Comparison of ENCODE assay signal across 1 cellular context in the genomic region with DNA sequence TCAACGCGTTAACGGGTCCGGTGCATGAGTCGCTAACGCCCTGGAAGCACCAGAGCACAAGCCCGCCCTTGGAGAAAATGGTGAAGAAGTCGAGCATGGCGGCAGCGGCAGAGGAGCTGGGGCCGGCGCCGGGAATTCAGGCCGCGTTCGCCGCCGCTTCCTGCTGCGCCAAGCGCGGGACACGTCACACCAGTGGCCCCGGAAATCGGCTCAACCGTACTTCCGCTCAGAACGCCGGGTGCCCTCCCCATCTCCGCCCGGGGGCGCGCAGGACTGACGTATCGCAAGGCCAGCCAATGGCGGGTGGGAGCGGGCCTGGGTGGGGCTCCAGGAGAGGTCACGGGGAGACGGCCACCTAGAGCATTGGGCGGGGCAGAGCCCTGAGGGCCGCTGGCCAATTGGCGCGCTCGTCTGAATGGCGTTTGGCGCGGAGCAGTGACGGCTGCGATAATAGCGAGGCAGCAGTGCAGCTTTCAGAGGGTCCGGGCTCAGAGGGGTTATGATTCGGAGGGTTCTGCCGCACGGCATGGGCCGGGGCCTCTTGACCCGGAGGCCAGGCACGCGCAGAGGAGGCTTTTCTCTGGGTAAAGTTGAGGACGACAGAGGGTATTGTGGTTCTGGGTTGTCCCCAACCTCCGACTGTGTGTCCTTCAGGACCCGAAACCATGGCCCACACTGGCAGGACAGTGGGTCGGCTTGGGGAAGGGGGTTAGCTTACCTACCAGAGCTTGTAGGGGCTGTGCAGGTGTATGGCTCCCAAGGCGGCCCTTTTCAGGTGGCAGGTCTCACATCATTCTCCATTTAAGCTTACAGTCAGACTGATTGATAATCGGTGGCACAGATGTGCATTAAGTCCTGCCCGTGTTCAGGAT.
TF ChIP-seq lines count a peak whose summit lies in the region.

A gene (plus strand): TSS at position 447 of the 872 bp plus-strand sequence. CDS start 53 bp downstream, at position 500.
A gene with protein sequence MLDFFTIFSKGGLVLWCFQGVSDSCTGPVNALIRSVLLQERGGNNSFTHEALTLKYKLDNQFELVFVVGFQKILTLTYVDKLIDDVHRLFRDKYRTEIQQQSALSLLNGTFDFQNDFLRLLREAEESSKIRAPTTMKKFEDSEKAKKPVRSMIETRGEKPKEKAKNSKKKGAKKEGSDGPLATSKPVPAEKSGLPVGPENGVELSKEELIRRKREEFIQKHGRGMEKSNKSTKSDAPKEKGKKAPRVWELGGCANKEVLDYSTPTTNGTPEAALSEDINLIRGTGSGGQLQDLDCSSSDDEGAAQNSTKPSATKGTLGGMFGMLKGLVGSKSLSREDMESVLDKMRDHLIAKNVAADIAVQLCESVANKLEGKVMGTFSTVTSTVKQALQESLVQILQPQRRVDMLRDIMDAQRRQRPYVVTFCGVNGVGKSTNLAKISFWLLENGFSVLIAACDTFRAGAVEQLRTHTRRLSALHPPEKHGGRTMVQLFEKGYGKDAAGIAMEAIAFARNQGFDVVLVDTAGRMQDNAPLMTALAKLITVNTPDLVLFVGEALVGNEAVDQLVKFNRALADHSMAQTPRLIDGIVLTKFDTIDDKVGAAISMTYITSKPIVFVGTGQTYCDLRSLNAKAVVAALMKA (minus strand): TSS at position 188 of the 872 bp plus-strand sequence. CDS start 91 bp downstream, at position 97.

TF ChIP-seq in HepG2, 621 proteins besides CTCF, POLR2A, EP300 and RAD21 (continued from another document and continues in another):
- TF ChIP-seq, protein P1, sequence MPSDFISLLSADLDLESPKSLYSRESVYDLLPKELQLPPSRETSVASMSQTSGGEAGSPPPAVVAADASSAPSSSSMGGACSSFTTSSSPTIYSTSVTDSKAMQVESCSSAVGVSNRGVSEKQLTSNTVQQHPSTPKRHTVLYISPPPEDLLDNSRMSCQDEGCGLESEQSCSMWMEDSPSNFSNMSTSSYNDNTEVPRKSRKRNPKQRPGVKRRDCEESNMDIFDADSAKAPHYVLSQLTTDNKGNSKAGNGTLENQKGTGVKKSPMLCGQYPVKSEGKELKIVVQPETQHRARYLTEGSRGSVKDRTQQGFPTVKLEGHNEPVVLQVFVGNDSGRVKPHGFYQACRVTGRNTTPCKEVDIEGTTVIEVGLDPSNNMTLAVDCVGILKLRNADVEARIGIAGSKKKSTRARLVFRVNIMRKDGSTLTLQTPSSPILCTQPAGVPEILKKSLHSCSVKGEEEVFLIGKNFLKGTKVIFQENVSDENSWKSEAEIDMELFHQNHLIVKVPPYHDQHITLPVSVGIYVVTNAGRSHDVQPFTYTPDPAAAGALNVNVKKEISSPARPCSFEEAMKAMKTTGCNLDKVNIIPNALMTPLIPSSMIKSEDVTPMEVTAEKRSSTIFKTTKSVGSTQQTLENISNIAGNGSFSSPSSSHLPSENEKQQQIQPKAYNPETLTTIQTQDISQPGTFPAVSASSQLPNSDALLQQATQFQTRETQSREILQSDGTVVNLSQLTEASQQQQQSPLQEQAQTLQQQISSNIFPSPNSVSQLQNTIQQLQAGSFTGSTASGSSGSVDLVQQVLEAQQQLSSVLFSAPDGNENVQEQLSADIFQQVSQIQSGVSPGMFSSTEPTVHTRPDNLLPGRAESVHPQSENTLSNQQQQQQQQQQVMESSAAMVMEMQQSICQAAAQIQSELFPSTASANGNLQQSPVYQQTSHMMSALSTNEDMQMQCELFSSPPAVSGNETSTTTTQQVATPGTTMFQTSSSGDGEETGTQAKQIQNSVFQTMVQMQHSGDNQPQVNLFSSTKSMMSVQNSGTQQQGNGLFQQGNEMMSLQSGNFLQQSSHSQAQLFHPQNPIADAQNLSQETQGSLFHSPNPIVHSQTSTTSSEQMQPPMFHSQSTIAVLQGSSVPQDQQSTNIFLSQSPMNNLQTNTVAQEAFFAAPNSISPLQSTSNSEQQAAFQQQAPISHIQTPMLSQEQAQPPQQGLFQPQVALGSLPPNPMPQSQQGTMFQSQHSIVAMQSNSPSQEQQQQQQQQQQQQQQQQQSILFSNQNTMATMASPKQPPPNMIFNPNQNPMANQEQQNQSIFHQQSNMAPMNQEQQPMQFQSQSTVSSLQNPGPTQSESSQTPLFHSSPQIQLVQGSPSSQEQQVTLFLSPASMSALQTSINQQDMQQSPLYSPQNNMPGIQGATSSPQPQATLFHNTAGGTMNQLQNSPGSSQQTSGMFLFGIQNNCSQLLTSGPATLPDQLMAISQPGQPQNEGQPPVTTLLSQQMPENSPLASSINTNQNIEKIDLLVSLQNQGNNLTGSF (CRISPR knock-in tag; IDR thresholded peaks at IDR 0.05): peak; percentile 24; the same call in 1 of the 2 replicates
- TF ChIP-seq KDM5B (CRISPR knock-in tag; IDR thresholded peaks at IDR 0.05; ENCODE audit: borderline replicate concordance): peak; percentile 82; the same call in 1 of the 2 replicates
- TF ChIP-seq MAF1 (CRISPR knock-in tag; IDR thresholded peaks at IDR 0.05; ENCODE audit: borderline replicate concordance): no peak
- TF ChIP-seq HDAC2 (CRISPR knock-in tag; IDR thresholded peaks at IDR 0.05): peak; percentile 72
- TF ChIP-seq RFX5 (IDR thresholded peaks at IDR 0.05; ENCODE audit: low read depth, low read length): peak; percentile 79
- TF ChIP-seq, protein P2, sequence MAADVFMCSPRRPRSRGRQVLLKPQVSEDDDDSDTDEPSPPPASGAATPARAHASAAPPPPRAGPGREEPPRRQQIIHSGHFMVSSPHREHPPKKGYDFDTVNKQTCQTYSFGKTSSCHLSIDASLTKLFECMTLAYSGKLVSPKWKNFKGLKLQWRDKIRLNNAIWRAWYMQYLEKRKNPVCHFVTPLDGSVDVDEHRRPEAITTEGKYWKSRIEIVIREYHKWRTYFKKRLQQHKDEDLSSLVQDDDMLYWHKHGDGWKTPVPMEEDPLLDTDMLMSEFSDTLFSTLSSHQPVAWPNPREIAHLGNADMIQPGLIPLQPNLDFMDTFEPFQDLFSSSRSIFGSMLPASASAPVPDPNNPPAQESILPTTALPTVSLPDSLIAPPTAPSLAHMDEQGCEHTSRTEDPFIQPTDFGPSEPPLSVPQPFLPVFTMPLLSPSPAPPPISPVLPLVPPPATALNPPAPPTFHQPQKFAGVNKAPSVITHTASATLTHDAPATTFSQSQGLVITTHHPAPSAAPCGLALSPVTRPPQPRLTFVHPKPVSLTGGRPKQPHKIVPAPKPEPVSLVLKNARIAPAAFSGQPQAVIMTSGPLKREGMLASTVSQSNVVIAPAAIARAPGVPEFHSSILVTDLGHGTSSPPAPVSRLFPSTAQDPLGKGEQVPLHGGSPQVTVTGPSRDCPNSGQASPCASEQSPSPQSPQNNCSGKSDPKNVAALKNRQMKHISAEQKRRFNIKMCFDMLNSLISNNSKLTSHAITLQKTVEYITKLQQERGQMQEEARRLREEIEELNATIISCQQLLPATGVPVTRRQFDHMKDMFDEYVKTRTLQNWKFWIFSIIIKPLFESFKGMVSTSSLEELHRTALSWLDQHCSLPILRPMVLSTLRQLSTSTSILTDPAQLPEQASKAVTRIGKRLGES (CRISPR knock-in tag; IDR thresholded peaks at IDR 0.05; ENCODE audit: borderline replicate concordance): no peak
- TF ChIP-seq U2AF1 (optimal IDR thresholded peaks at IDR 0.05; ENCODE audit: low read depth, low read length): no peak
- no peak for TF ChIP-seq FLYWCH1 (CRISPR knock-in tag; IDR thresholded peaks at IDR 0.05)
- TF ChIP-seq HNRNPUL1 (IDR thresholded peaks at IDR 0.05; ENCODE audit: low read depth, low read length): no peak
- peak; percentile 60; the same call in 1 of the 2 replicates for TF ChIP-seq ZIK1 (CRISPR knock-in tag; IDR thresholded peaks at IDR 0.05; ENCODE audit: borderline replicate concordance, low read depth)
- no peak for TF ChIP-seq ZNF879 (CRISPR knock-in tag; IDR thresholded peaks at IDR 0.05)
- no peak for TF ChIP-seq DPF2 (CRISPR knock-in tag; IDR thresholded peaks at IDR 0.05; ENCODE audit: borderline replicate concordance, low read depth)
- no peak for TF ChIP-seq RBAK (CRISPR knock-in tag; IDR thresholded peaks at IDR 0.05)
- TF ChIP-seq STAG1 (CRISPR knock-in tag; IDR thresholded peaks at IDR 0.05): no peak
- TF ChIP-seq NFE2L1 (CRISPR knock-in tag; IDR thresholded peaks at IDR 0.05; ENCODE audit: borderline replicate concordance): no peak
- no peak for TF ChIP-seq PLRG1 (conservative IDR thresholded peaks at IDR 0.05)
- TF ChIP-seq MTF2 (CRISPR knock-in tag; IDR thresholded peaks at IDR 0.05; ENCODE audit: borderline replicate concordance): no peak
- peak; percentile 46; the same call in 1 of the 2 replicates for TF ChIP-seq ZNF614 (CRISPR knock-in tag; IDR thresholded peaks at IDR 0.05; ENCODE audit: borderline replicate concordance)
- TF ChIP-seq SRSF4 (IDR thresholded peaks at IDR 0.05; ENCODE audit: low read depth, low read length, poor library complexity, severe bottlenecking): no peak
- peak; percentile 93 for TF ChIP-seq RBFOX2 (IDR thresholded peaks at IDR 0.05; ENCODE audit: low read depth, low read length)
- no peak for TF ChIP-seq IRX3 (CRISPR knock-in tag; IDR thresholded peaks at IDR 0.05; ENCODE audit: borderline replicate concordance, low read depth)
- TF ChIP-seq SETDB1 (CRISPR knock-in tag; IDR thresholded peaks at IDR 0.05; ENCODE audit: borderline replicate concordance): no peak
- TF ChIP-seq, protein P3, sequence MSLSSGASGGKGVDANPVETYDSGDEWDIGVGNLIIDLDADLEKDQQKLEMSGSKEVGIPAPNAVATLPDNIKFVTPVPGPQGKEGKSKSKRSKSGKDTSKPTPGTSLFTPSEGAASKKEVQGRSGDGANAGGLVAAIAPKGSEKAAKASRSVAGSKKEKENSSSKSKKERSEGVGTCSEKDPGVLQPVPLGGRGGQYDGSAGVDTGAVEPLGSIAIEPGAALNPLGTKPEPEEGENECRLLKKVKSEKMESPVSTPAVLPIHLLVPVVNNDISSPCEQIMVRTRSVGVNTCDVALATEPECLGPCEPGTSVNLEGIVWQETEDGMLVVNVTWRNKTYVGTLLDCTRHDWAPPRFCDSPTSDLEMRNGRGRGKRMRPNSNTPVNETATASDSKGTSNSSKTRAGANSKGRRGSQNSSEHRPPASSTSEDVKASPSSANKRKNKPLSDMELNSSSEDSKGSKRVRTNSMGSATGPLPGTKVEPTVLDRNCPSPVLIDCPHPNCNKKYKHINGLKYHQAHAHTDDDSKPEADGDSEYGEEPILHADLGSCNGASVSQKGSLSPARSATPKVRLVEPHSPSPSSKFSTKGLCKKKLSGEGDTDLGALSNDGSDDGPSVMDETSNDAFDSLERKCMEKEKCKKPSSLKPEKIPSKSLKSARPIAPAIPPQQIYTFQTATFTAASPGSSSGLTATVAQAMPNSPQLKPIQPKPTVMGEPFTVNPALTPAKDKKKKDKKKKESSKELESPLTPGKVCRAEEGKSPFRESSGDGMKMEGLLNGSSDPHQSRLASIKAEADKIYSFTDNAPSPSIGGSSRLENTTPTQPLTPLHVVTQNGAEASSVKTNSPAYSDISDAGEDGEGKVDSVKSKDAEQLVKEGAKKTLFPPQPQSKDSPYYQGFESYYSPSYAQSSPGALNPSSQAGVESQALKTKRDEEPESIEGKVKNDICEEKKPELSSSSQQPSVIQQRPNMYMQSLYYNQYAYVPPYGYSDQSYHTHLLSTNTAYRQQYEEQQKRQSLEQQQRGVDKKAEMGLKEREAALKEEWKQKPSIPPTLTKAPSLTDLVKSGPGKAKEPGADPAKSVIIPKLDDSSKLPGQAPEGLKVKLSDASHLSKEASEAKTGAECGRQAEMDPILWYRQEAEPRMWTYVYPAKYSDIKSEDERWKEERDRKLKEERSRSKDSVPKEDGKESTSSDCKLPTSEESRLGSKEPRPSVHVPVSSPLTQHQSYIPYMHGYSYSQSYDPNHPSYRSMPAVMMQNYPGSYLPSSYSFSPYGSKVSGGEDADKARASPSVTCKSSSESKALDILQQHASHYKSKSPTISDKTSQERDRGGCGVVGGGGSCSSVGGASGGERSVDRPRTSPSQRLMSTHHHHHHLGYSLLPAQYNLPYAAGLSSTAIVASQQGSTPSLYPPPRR (CRISPR knock-in tag; IDR thresholded peaks at IDR 0.05; ENCODE audit: borderline replicate concordance): no peak; the same call in 1 of the 2 replicates
- no peak for TF ChIP-seq ZNF781 (CRISPR knock-in tag; IDR thresholded peaks at IDR 0.05; ENCODE audit: borderline replicate concordance, not compliant biosample characterization)
- TF ChIP-seq, protein P4, sequence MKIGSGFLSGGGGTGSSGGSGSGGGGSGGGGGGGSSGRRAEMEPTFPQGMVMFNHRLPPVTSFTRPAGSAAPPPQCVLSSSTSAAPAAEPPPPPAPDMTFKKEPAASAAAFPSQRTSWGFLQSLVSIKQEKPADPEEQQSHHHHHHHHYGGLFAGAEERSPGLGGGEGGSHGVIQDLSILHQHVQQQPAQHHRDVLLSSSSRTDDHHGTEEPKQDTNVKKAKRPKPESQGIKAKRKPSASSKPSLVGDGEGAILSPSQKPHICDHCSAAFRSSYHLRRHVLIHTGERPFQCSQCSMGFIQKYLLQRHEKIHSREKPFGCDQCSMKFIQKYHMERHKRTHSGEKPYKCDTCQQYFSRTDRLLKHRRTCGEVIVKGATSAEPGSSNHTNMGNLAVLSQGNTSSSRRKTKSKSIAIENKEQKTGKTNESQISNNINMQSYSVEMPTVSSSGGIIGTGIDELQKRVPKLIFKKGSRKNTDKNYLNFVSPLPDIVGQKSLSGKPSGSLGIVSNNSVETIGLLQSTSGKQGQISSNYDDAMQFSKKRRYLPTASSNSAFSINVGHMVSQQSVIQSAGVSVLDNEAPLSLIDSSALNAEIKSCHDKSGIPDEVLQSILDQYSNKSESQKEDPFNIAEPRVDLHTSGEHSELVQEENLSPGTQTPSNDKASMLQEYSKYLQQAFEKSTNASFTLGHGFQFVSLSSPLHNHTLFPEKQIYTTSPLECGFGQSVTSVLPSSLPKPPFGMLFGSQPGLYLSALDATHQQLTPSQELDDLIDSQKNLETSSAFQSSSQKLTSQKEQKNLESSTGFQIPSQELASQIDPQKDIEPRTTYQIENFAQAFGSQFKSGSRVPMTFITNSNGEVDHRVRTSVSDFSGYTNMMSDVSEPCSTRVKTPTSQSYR (CRISPR knock-in tag; IDR thresholded peaks at IDR 0.05; ENCODE audit: borderline replicate concordance): 0 out of 2 replicates have a peak, but pooled peaks have one; percentile 23
- TF ChIP-seq SOX6 (IDR thresholded peaks at IDR 0.05): no peak
- TF ChIP-seq SOX6 (CRISPR knock-in tag; IDR thresholded peaks at IDR 0.05): peak; percentile 53; the same call in 1 of the 2 replicates
- peak; percentile 33; the same call in 1 of the 2 replicates for TF ChIP-seq KDM3A (CRISPR knock-in tag; IDR thresholded peaks at IDR 0.05; ENCODE audit: low read depth)
- no peak for TF ChIP-seq ATM (IDR thresholded peaks at IDR 0.05; ENCODE audit: borderline replicate concordance)
- TF ChIP-seq, protein P5, sequence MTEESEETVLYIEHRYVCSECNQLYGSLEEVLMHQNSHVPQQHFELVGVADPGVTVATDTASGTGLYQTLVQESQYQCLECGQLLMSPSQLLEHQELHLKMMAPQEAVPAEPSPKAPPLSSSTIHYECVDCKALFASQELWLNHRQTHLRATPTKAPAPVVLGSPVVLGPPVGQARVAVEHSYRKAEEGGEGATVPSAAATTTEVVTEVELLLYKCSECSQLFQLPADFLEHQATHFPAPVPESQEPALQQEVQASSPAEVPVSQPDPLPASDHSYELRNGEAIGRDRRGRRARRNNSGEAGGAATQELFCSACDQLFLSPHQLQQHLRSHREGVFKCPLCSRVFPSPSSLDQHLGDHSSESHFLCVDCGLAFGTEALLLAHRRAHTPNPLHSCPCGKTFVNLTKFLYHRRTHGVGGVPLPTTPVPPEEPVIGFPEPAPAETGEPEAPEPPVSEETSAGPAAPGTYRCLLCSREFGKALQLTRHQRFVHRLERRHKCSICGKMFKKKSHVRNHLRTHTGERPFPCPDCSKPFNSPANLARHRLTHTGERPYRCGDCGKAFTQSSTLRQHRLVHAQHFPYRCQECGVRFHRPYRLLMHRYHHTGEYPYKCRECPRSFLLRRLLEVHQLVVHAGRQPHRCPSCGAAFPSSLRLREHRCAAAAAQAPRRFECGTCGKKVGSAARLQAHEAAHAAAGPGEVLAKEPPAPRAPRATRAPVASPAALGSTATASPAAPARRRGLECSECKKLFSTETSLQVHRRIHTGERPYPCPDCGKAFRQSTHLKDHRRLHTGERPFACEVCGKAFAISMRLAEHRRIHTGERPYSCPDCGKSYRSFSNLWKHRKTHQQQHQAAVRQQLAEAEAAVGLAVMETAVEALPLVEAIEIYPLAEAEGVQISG (CRISPR knock-in tag; IDR thresholded peaks at IDR 0.05): peak; percentile 91
- peak; percentile 88 for TF ChIP-seq ZNF501 (CRISPR knock-in tag; IDR thresholded peaks at IDR 0.05)
